14 cellular contexts compared by ENCODE assay signal in genomic region chr13:40187324-40187795, GRCh38.
DNase-seq lines count a peak whose midpoint lies in the region; ATAC-seq and TF ChIP-seq lines count a peak whose summit lies in the region.
"Had no signal": no experiment of that assay in that cellular context is flagged by ENCODE, and none has a peak within 500 bp of the region (broad histone marks: within the 10 kb centered on the region; RNA-seq: fewer than 3 reads in every experiment).

No MANE protein-coding gene starts in this region.

- H3K27me3 Mint-ChIP-seq in WTC11 (ENCODE audit: low read depth) = peaks cover 3% of the 10 kb centered on the region; the same call in 1 of the 2 replicates

- H3K4me2 ChIP-seq in OCI-LY1 (ENCODE audit: low read length) (peak overlapping the region; percentile 56), PC-3 (ENCODE audit: low read length) (no peak overlapping the region)

- H3K27me3 ChIP-seq in OCI-LY1 (ENCODE audit: insufficient read depth, low read length) (no peaks in the 10 kb centered on the region), PC-3 (ENCODE audit: low read length) (no peaks in the 10 kb centered on the region)
- H3K27me3 ChIP-seq in effector memory CD4-positive, alpha-beta T cell (replicated peaks; ENCODE audit: control insufficient read depth, insufficient read depth, low read length, poor library complexity, severe bottlenecking) = no peaks in the 10 kb centered on the region
- H3K27me3 ChIP-seq: MG63, tibial artery had no signal

- H3K27ac Mint-ChIP-seq in stimulated activated effector memory CD8-positive, alpha-beta T cell treated with anti-CD3 and anti-CD28 coated beads, Interleukin-12 subunit alpha, Interleukin-12 subunit beta, amount 100 ng/mL, for 72 hours = peak overlapping the region; percentile 89
- H3K27ac Mint-ChIP-seq in WTC11 = no peak overlapping the region

- POLR2A ChIA-PET in PC-3 (lab: Charles Lee; ENCODE audit: unreplicated experiment) = no interaction called here
- POLR2A ChIA-PET in WTC11 (lab: Charles Lee) = no interaction called here

- H3K4me3 Mint-ChIP-seq in stimulated activated effector memory CD8-positive, alpha-beta T cell treated with anti-CD3 and anti-CD28 coated beads, Interleukin-12 subunit alpha, Interleukin-12 subunit beta, amount 100 ng/mL, for 72 hours = peak overlapping the region; percentile 57
- H3K4me3 Mint-ChIP-seq in WTC11 = no peak overlapping the region

- H3K36me3 Mint-ChIP-seq in stimulated activated effector memory CD8-positive, alpha-beta T cell treated with anti-CD3 and anti-CD28 coated beads, Interleukin-12 subunit alpha, Interleukin-12 subunit beta, amount 100 ng/mL, for 72 hours = no peaks in the 10 kb centered on the region
- H3K36me3 Mint-ChIP-seq in WTC11 = no peaks in the 10 kb centered on the region

- H4K20me1 ChIP-seq in OCI-LY1 (ENCODE audit: insufficient read depth, low read length) (no peaks in the 10 kb centered on the region), PC-3 (ENCODE audit: low read length) (no peaks in the 10 kb centered on the region)

- H3F3A ChIP-seq in OCI-LY1 (ENCODE audit: insufficient read depth, low read length) (no peaks in the 10 kb centered on the region; the same call in 1 of the 2 replicates), PC-3 (ENCODE audit: low read length, unreplicated experiment) (no peaks in the 10 kb centered on the region)

- H3K36me3 ChIP-seq in OCI-LY1 (ENCODE audit: insufficient read depth, low read length) (no peaks in the 10 kb centered on the region), PC-3 (ENCODE audit: low read depth, low read length) (no peaks in the 10 kb centered on the region)
- no peaks in the 10 kb centered on the region for H3K36me3 ChIP-seq in effector memory CD4-positive, alpha-beta T cell (ENCODE audit: control insufficient read depth, insufficient read depth, low read length)
- H3K36me3 ChIP-seq: MG63, tibial artery had no signal

- H2AFZ ChIP-seq in OCI-LY1 (ENCODE audit: low read length) (no peak overlapping the region), PC-3 (ENCODE audit: low read length) (no peak overlapping the region)

- H3K9ac ChIP-seq in OCI-LY1 (ENCODE audit: low read length) = peak overlapping the region; percentile 51
- H3K9ac ChIP-seq in PC-3 (ENCODE audit: low read length) = no peak overlapping the region

- no peaks in the 10 kb centered on the region for H3K79me2 ChIP-seq in OCI-LY1 (ENCODE audit: insufficient read depth, low read length)
- H3K79me2 ChIP-seq in PC-3 (ENCODE audit: low read length) = no peaks in the 10 kb centered on the region

- H3K4me1 ChIP-seq in OCI-LY1 (ENCODE audit: insufficient read depth, low read length, severe bottlenecking) (peaks cover 82% of the 10 kb centered on the region), PC-3 (ENCODE audit: insufficient read depth, low read length) (peaks cover 7% of the 10 kb centered on the region; the same call in 1 of the 2 replicates)
- peaks cover 58% of the 10 kb centered on the region for H3K4me1 ChIP-seq in effector memory CD4-positive, alpha-beta T cell (ENCODE audit: control insufficient read depth, insufficient read depth, low read length, poor library complexity, severe bottlenecking)

- H3K9me3 Mint-ChIP-seq in stimulated activated effector memory CD8-positive, alpha-beta T cell treated with anti-CD3 and anti-CD28 coated beads, Interleukin-12 subunit alpha, Interleukin-12 subunit beta, amount 100 ng/mL, for 72 hours = no peaks in the 10 kb centered on the region
- H3K9me3 Mint-ChIP-seq in WTC11 = no peaks in the 10 kb centered on the region

- CTCF ChIA-PET in PC-3 (lab: Charles Lee) = no interaction called here
- CTCF ChIA-PET in WTC11 (lab: Charles Lee) = no interaction called here

- BruUV-seq in PC-3 (replicated peaks; lab: Mats Ljungman, UMichigan) = no TSS peak

- H3K27ac ChIP-seq in OCI-LY1 (ENCODE audit: low read depth, low read length, poor library complexity, severe bottlenecking) (peak overlapping the region; percentile 95), PC-3 (ENCODE audit: low read length) (no peak overlapping the region)
- H3K27ac ChIP-seq in effector memory CD4-positive, alpha-beta T cell (ENCODE audit: insufficient read depth, low read length, poor library complexity, severe bottlenecking) = peak overlapping the region; percentile 67
- H3K27ac ChIP-seq: tibial artery, VCaP had no signal

- ATAC-seq in stimulated activated effector memory CD8-positive, alpha-beta T cell treated with anti-CD3 and anti-CD28 coated beads, Interleukin-12 subunit alpha, Interleukin-12 subunit beta, amount 100 ng/mL, for 72 hours = peak; percentile 44
- no peak for ATAC-seq in PC-3
- no peak for ATAC-seq in GM18502 (IDR thresholded peaks at IDR 0.05; ENCODE audit: poor library complexity, unreplicated experiment)
- no peak for ATAC-seq in WTC11
- ATAC-seq in GM19467 (IDR thresholded peaks at IDR 0.05; ENCODE audit: unreplicated experiment) = no peak

- H3K4me3 ChIP-seq in OCI-LY1 (ENCODE audit: low read depth, low read length, poor library complexity, severe bottlenecking) = peak overlapping the region; percentile 19
- peak overlapping the region; percentile 30 for H3K4me3 ChIP-seq in effector memory CD4-positive, alpha-beta T cell (ENCODE audit: insufficient read depth, low read depth, low read length, poor library complexity, severe bottlenecking)
- no peak overlapping the region for H3K4me3 ChIP-seq in PC-3 (ENCODE audit: low read length)
- H3K4me3 ChIP-seq: MG63, tibial artery had no signal

- H3K9me2 ChIP-seq in OCI-LY1 (ENCODE audit: low read depth, low read length) = no peaks in the 10 kb centered on the region
- no peaks in the 10 kb centered on the region for H3K9me2 ChIP-seq in PC-3 (replicated peaks; ENCODE audit: low read length)

- peaks cover 51% of the 10 kb centered on the region for H3K4me1 Mint-ChIP-seq in stimulated activated effector memory CD8-positive, alpha-beta T cell treated with anti-CD3 and anti-CD28 coated beads, Interleukin-12 subunit alpha, Interleukin-12 subunit beta, amount 100 ng/mL, for 72 hours
- H3K4me1 Mint-ChIP-seq in WTC11 = peaks cover 33% of the 10 kb centered on the region

- TF ChIP-seq CTCF in OCI-LY1 (IDR thresholded peaks at IDR 0.05; ENCODE audit: low read length) (no peak), PC-3 (conservative IDR thresholded peaks at IDR 0.05; ENCODE audit: low read depth, low read length) (no peak), WTC11 (IDR thresholded peaks at IDR 0.05) (no peak)

- H3K9me3 ChIP-seq in OCI-LY1 (ENCODE audit: low read length) (no peaks in the 10 kb centered on the region), PC-3 (ENCODE audit: low read length) (no peaks in the 10 kb centered on the region)
- H3K9me3 ChIP-seq in effector memory CD4-positive, alpha-beta T cell (ENCODE audit: control insufficient read depth, low read length) = no peaks in the 10 kb centered on the region
- H3K9me3 ChIP-seq: MG63, tibial artery had no signal

- DNase-seq in activated T-cell treated with anti-CD3 and anti-CD28 coated beads for 1 hour (ENCODE audit: low read depth) = peak; percentile 42
- DNase-seq in effector memory CD4-positive, alpha-beta T cell = peak; percentile 55 to 72 (median 62)
- DNase-seq in stimulated activated effector memory CD8-positive, alpha-beta T cell treated with anti-CD3 and anti-CD28 coated beads, Interleukin-12 subunit alpha, Interleukin-12 subunit beta, amount 100 ng/mL, for 72 hours (ENCODE audit: low spot score in 2 of 2) = no peak
- no peak for DNase-seq in PC-3
- no peak for DNase-seq in WTC11 (ENCODE audit: low spot score)
- DNase-seq: cortex of kidney, glutamatergic neuron, mesenchymal stem cell, MG63, tibial artery had no signal

- intact Hi-C loops in PC-3 (cut with micrococcal nuclease) = no loop called here

TF ChIP-seq in WTC11, 78 proteins besides CTCF, POLR2A, EP300 and RAD21 (continues in another document):
- TF ChIP-seq ARID4B (CRISPR knock-in tag; IDR thresholded peaks at IDR 0.05; ENCODE audit: borderline replicate concordance) (no peak), SMAD4 (CRISPR knock-in tag; IDR thresholded peaks at IDR 0.05) (no peak), NFYB (CRISPR knock-in tag; conservative IDR thresholded peaks at IDR 0.05; ENCODE audit: low read depth) (no peak), ZNF423 (CRISPR knock-in tag; IDR thresholded peaks at IDR 0.05) (no peak), TP53 (CRISPR knock-in tag; IDR thresholded peaks at IDR 0.05) (no peak)

Comparison
In these comparisons a context has a peak if more than half of its experiments do, and no peak if none do; other contexts are left out.
1. DNase-seq: peak in activated T-cell treated with anti-CD3 and anti-CD28 coated beads for 1 hour (single experiment) and effector memory CD4-positive, alpha-beta T cell (3 of 3); none in stimulated activated effector memory CD8-positive, alpha-beta T cell treated with anti-CD3 and anti-CD28 coated beads, Interleukin-12 subunit alpha, Interleukin-12 subunit beta, amount 100 ng/mL, for 72 hours (0 of 2), PC-3 (single experiment) and WTC11 (single experiment).